In the genomic region with DNA sequence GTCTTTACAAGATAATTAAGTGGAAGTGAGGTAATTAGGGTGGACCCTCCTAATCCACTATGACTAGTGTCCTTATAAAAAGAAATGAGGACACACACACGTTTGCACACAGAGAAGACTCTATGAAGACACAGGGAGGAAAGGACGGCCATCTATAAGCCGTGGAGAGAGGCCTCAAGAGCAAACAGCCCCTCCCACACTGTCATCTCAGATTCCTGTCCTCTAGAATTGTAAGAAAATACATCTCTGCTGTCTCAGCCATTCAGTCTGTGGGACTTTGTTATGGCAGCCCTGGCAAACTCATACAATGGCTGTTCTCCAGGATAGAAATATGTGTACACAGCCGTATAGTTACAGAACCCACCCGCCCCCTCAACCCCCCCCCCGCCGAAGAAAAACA, we compare ENCODE assay signal across 20 cellular contexts.
A peak's percentile ranks its signal among the peaks of the same experiment; 100 is the strongest.
DNase-seq lines count a peak whose midpoint lies in the region; ATAC-seq and TF ChIP-seq lines count a peak whose summit lies in the region.
"Had no signal": no experiment of that assay in that cellular context is flagged by ENCODE, and none has a peak within 500 bp of the region (broad histone marks: within the 10 kb centered on the region; RNA-seq: fewer than 3 reads in every experiment).

No MANE protein-coding gene starts in this region.

- no peaks in the 10 kb centered on the region for H4K20me1 ChIP-seq in fibroblast of lung (ENCODE audit: control insufficient read depth, extremely low read depth, insufficient read depth, low read length)

- H3K4me3 ChIP-seq in fibroblast of lung (replicated peaks in 1 of 4; ENCODE audit: control extremely low read depth in 1 of 4, insufficient read depth in 1 of 4, low read depth in 3 of 4, low read length in 4 of 4) (peak overlapping the region in 1 of 4 experiments; percentile 48), stomach (peak overlapping the region in 2 of 4 donors; percentile 12 to 31)
- H3K4me3 ChIP-seq: psoas muscle had no signal

- H3K36me3 ChIP-seq in fibroblast of lung (ENCODE audit: control insufficient read depth, insufficient read depth, low read length): no peaks in the 10 kb centered on the region
- H3K36me3 ChIP-seq in stomach: no peaks in the 10 kb centered on the region

- no peaks in the 10 kb centered on the region for H3K27me3 ChIP-seq in fibroblast of lung (ENCODE audit: control insufficient read depth, insufficient read depth, low read length)
- H3K27me3 ChIP-seq in stomach: no peaks in the 10 kb centered on the region

- 35 to 54% (median 46%) methylated on average over 7 of the region's 7 CpGs for WGBS in stomach, 5 donors

- ATAC-seq in GM21737 (IDR thresholded peaks at IDR 0.05; ENCODE audit: unreplicated experiment) (no peak), GM19023 (IDR thresholded peaks at IDR 0.05; ENCODE audit: unreplicated experiment) (no peak), GM18858 (IDR thresholded peaks at IDR 0.05; ENCODE audit: unreplicated experiment) (no peak)
- ATAC-seq: activated T-helper 17 cell treated with anti-CD3 and anti-CD28 coated beads, Interleukin-2, amount 50 U/mL, for 72 hours; esophagus mucosa; left lobe of liver; psoas muscle; Right ventricle myocardium inferior had no signal

- H3K79me2 ChIP-seq in fibroblast of lung (ENCODE audit: control insufficient read depth, insufficient read depth, low read length): no peaks in the 10 kb centered on the region

- TF ChIP-seq CTCF in fibroblast of lung (conservative IDR thresholded peaks at IDR 0.05 in 1 of 2, IDR thresholded peaks at IDR 0.05 in 1 of 2; ENCODE audit: low read depth in 1 of 2, low read length in 2 of 2) (no peak), stomach (IDR thresholded peaks at IDR 0.05) (no peak)

- peak overlapping the region; percentile 72 for H3K4me2 ChIP-seq in fibroblast of lung (ENCODE audit: extremely low read depth, insufficient read depth, low read length)

- DNase-seq in DMS53 (lab: John Stamatoyannopoulos, UW) (peak; percentile 38), DMS53 treated with DMSO at 0.1 percent for 48 hours (lab: John Stamatoyannopoulos, UW; ENCODE audit: unreplicated experiment) (no peak), NCI-H748 treated with DMSO at 0.1 percent for 48 hours (lab: John Stamatoyannopoulos, UW) (peak; percentile 42), fibroblast of lung (ENCODE audit: low read depth in 2 of 2) (peak in 1 of 2 donors; percentile 16), stomach (no peak)
- DNase-seq: 8988T; activated CD4-positive, alpha-beta T cell treated with anti-CD3 and anti-CD28 coated beads, Interleukin-2, amount 50 U/mL, for 1 hour; effector CD4-positive, alpha-beta T cell; MM.1S; NCI-H446 treated with DMSO at 0.1 percent for 48 hours; nephron progenitor cell; psoas muscle; stimulated activated CD4-positive, alpha-beta T cell treated with anti-CD3 and anti-CD28 coated beads, Interleukin-4, amount 100 ng/mL, for 4 hours had no signal

- H3K9me3 ChIP-seq in fibroblast of lung (ENCODE audit: control insufficient read depth, insufficient read depth, low read depth, low read length) (no peaks in the 10 kb centered on the region), stomach (no peaks in the 10 kb centered on the region)
- H3K9me3 ChIP-seq: psoas muscle had no signal

- TF ChIP-seq EP300 in stomach (IDR thresholded peaks at IDR 0.05): no peak

- H3K9ac ChIP-seq in fibroblast of lung (ENCODE audit: insufficient read depth, low read length): no peak overlapping the region

- peak overlapping the region; percentile 43 for H2AFZ ChIP-seq in fibroblast of lung (ENCODE audit: low read length)

- H3K27ac ChIP-seq in fibroblast of lung (ENCODE audit: insufficient read depth, low read length) (no peak overlapping the region), stomach (peak overlapping the region in 3 of 5 donors; percentile 47 to 62 (median 50))
- H3K27ac ChIP-seq: psoas muscle had no signal

- no peak for TF ChIP-seq POLR2A in stomach (IDR thresholded peaks at IDR 0.05)

- intact Hi-C loops in stomach (cut with DNase I; ENCODE audit: low total_unique reads): no loop called here

- peaks cover 2% of the 10 kb centered on the region for H3K4me1 ChIP-seq in fibroblast of lung (ENCODE audit: control insufficient read depth, extremely low read depth, insufficient read depth, low read length)
- H3K4me1 ChIP-seq in stomach: peaks cover 0 to 13% (median 3%) of the 10 kb centered on the region in 4 donors
- H3K4me1 ChIP-seq: psoas muscle had no signal

Comparison
In these comparisons a context has a peak if more than half of its experiments do, and no peak if none do; other contexts are left out.
1. DNase-seq: peak in DMS53 (single experiment) and NCI-H748 treated with DMSO at 0.1 percent for 48 hours (single experiment); none in DMS53 treated with DMSO at 0.1 percent for 48 hours (single experiment) and stomach (single experiment).